Comparison of ENCODE assay signal across 18 cellular contexts in the genomic region with DNA sequence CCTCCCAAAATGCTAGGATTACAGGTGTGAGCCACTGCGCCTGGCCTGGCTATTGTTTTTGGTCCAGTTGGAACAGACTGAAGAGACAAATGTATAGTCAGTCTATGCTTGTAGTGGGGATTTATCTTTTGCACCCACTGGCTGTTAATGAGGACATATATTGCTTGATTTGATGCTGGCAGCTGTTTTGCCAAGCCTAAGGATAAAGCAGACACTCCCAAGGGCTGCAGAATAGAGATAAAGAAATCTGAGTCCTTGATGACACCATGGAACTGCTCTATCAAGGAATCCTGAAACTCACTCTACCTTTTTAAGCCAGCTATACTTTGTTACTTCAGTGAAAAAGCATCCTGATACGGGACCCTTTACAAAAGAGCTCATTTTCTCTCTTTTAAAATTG.
"Had no signal": no experiment of that assay in that cellular context is flagged by ENCODE, and none has a peak within 500 bp of the region (broad histone marks: within the 10 kb centered on the region; RNA-seq: fewer than 3 reads in every experiment).

No MANE protein-coding gene starts in this region.

- H3K4me3 ChIP-seq: lower lobe of right lung, mucosa of descending colon, right lobe of liver, thoracic aorta, tibial nerve, upper lobe of left lung had no signal

- H3K27me3 ChIP-seq: right lobe of liver, tibial nerve, upper lobe of left lung had no signal

- H3K4me1 ChIP-seq: lower lobe of right lung, right lobe of liver, tibial nerve, upper lobe of left lung had no signal

- H3K27ac ChIP-seq: lower lobe of right lung, neutrophil, parathyroid adenoma, right lobe of liver, thoracic aorta, tibial nerve had no signal

- H3K9me3 ChIP-seq: lower lobe of right lung, mucosa of descending colon, neutrophil, right lobe of liver, thoracic aorta, upper lobe of left lung had no signal

- H2AFZ ChIP-seq: parathyroid adenoma had no signal

- DNase-seq: cortex of kidney; effector memory CD8-positive, alpha-beta T cell; head of caudate nucleus; left ventricle myocardium superior; lower lobe of right lung; mucosa of descending colon; naive B cell; right lobe of liver; small intestine; stimulated activated CD4-positive, alpha-beta T cell treated with anti-CD3 and anti-CD28 coated beads, Interleukin-15, amount 100 ng/mL, for 24 hours; stimulated activated CD4-positive, alpha-beta T cell treated with anti-CD3 and anti-CD28 coated beads, Interleukin-2, amount 100 ng/mL, for 48 hours; stimulated activated naive B cell treated with anti-CD40 and anti-IgM and Interleukin-4, amounts not matched to agents 10 μg/mL and 1 μg/mL and 100 μg/mL, for 72 hours; upper lobe of left lung had no signal

- H3K36me3 ChIP-seq: neutrophil, right lobe of liver, thoracic aorta had no signal

- ATAC-seq: effector memory CD8-positive, alpha-beta T cell; left ventricle myocardium superior; lower lobe of right lung; mucosa of descending colon; natural killer cell treated with Interleukin-12 subunit alpha and Interleukin-12 subunit beta and Interleukin-15 and Interleukin-18, amount 100 ng/mL, for 72 hours; stimulated activated naive B cell treated with anti-CD40 and anti-IgM and Interleukin-4, amounts not matched to agents 10 μg/mL and 1 μg/mL and 100 μg/mL, for 72 hours had no signal

- H3K9ac ChIP-seq: parathyroid adenoma had no signal
